ENCODE assay signal across 1 cellular context in genomic region chr20:38057351-38057972, GRCh38.
TF ChIP-seq lines count a peak whose summit lies in the region.

No MANE protein-coding gene starts in this region.

TF ChIP-seq in HEK293, 187 proteins besides CTCF, POLR2A, EP300 and RAD21 (continued from another document and continues in another):
- TF ChIP-seq ZNF26 (tag by site-specific recombination; IDR thresholded peaks at IDR 0.05) (no peak), ZNF561 (tag by site-specific recombination; IDR thresholded peaks at IDR 0.05; ENCODE audit: borderline replicate concordance) (no peak), ZNF654 (tag by site-specific recombination; IDR thresholded peaks at IDR 0.05; ENCODE audit: low read depth) (peak; percentile 87), ZNF404 (tag by site-specific recombination; IDR thresholded peaks at IDR 0.05) (no peak), MEIS1 (CRISPR knock-in tag; IDR thresholded peaks at IDR 0.05; ENCODE audit: borderline replicate concordance) (no peak), ZNF19 (tag by site-specific recombination; IDR thresholded peaks at IDR 0.05; ENCODE audit: low read depth) (no peak), ZNF48 (tag by site-specific recombination; IDR thresholded peaks at IDR 0.05) (no peak), REPIN1 (tag by site-specific recombination; IDR thresholded peaks at IDR 0.05; ENCODE audit: low read depth) (no peak), ZNF37A (tag by site-specific recombination; IDR thresholded peaks at IDR 0.05) (no peak), OVOL3 (tag by site-specific recombination; IDR thresholded peaks at IDR 0.05) (no peak), ZNF423 (tag by site-specific recombination; IDR thresholded peaks at IDR 0.05) (no peak), ZNF692 (tag by site-specific recombination; IDR thresholded peaks at IDR 0.05) (0 out of 2 replicates have a peak, but pooled peaks have one; percentile 17), ZNF416 (tag by site-specific recombination; IDR thresholded peaks at IDR 0.05) (no peak), KLF17 (tag by site-specific recombination; IDR thresholded peaks at IDR 0.05) (no peak), KLF7 (tag by site-specific recombination; IDR thresholded peaks at IDR 0.05; ENCODE audit: borderline replicate concordance) (no peak), SP3 (tag by site-specific recombination; IDR thresholded peaks at IDR 0.05) (no peak), ZSCAN18 (tag by site-specific recombination; IDR thresholded peaks at IDR 0.05) (no peak), ZNF585B (tag by site-specific recombination; IDR thresholded peaks at IDR 0.05) (no peak), PATZ1 (tag by site-specific recombination; IDR thresholded peaks at IDR 0.05) (no peak), ZNF112 (tag by site-specific recombination; IDR thresholded peaks at IDR 0.05) (no peak), ZNF785 (tag by site-specific recombination; IDR thresholded peaks at IDR 0.05) (no peak), YY1 (tag by site-specific recombination; IDR thresholded peaks at IDR 0.05) (no peak), GLIS1 (tag by site-specific recombination; IDR thresholded peaks at IDR 0.05) (peak; percentile 33; the same call in 1 of the 2 replicates), ZEB2 (tag by site-specific recombination; IDR thresholded peaks at IDR 0.05) (no peak), REST (tag by site-specific recombination; IDR thresholded peaks at IDR 0.05) (no peak), PRDM2 (tag by site-specific recombination; IDR thresholded peaks at IDR 0.05; ENCODE audit: borderline replicate concordance) (no peak), PRDM10 (tag by site-specific recombination; IDR thresholded peaks at IDR 0.05) (0 out of 2 replicates have a peak, but pooled peaks have one; percentile 8), HOXD13 (CRISPR knock-in tag; IDR thresholded peaks at IDR 0.05; ENCODE audit: borderline replicate concordance) (no peak), PBX3 (CRISPR knock-in tag; IDR thresholded peaks at IDR 0.05) (no peak), ZBTB48 (tag by site-specific recombination; IDR thresholded peaks at IDR 0.05) (no peak), ZNF248 (tag by site-specific recombination; IDR thresholded peaks at IDR 0.05) (no peak), ZNF837 (tag by site-specific recombination; IDR thresholded peaks at IDR 0.05) (no peak), ZNF266 (tag by site-specific recombination; IDR thresholded peaks at IDR 0.05; ENCODE audit: low read depth) (no peak), ZBTB20 (tag by site-specific recombination; IDR thresholded peaks at IDR 0.05) (peak; percentile 21; the same call in 1 of the 2 replicates), ZNF600 (tag by site-specific recombination; IDR thresholded peaks at IDR 0.05) (peak; percentile 46; the same call in 1 of the 2 replicates), ZNF335 (tag by site-specific recombination; conservative IDR thresholded peaks at IDR 0.05) (no peak)
